ENCODE assay signal across 9 cellular contexts in the genomic region with DNA sequence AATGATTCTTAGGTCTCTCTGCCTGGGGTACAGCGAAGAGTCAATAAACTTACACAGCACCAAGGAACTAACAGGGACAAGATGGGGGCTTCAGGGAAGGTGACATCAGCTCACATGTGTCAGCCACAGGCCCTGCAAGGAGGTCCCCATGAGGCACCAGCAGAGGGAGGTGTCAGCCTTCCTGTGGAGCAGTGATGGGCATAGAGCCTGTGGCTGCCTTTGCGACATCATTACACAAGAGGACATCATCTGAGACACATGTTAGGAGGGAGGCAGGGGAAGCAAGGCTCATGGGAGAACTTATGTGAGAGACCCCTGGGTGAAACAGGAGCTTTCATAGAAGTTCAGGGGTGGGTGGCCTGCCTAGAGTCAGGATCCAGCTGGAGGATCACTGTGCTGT.
DNase-seq lines count a peak whose midpoint lies in the region; ATAC-seq and TF ChIP-seq lines count a peak whose summit lies in the region.
"Had no signal": no experiment of that assay in that cellular context is flagged by ENCODE, and none has a peak within 500 bp of the region (broad histone marks: within the 10 kb centered on the region; RNA-seq: fewer than 3 reads in every experiment).

No MANE protein-coding gene starts in this region.

- peaks cover 1% of the 10 kb centered on the region for H3K9me3 Mint-ChIP-seq in glutamatergic neuron (ENCODE audit: unreplicated experiment)

- TF ChIP-seq CTCF in RWPE1 (conservative IDR thresholded peaks at IDR 0.05; ENCODE audit: low read depth), result no peak; the same call in 1 of the 2 replicates
- peak; percentile 36 for TF ChIP-seq CTCF in glutamatergic neuron (IDR thresholded peaks at IDR 0.05; ENCODE audit: partially characterized antibody, unreplicated experiment)

- CTCF ChIA-PET in RWPE1 (lab: Yijun Ruan, JAX), result interaction anchor here (0.5 to 0.8 kb wide), 2 partner anchors 61 to 593 kb away, joined by 3 to 4 read pairs; no protein-coding TSS in a partner anchor

- POLR2A ChIA-PET in RWPE1 (lab: Yijun Ruan, JAX; ENCODE audit: low non-redundant PET), result no interaction called here

- H3K36me3 Mint-ChIP-seq in glutamatergic neuron (ENCODE audit: unreplicated experiment), result no peaks in the 10 kb centered on the region

- no peak overlapping the region for H3K27ac Mint-ChIP-seq in glutamatergic neuron (ENCODE audit: unreplicated experiment)

- H3K4me3 Mint-ChIP-seq in glutamatergic neuron (ENCODE audit: unreplicated experiment), result no peak overlapping the region

- peak; percentile 1 for DNase-seq in COR-L47 (lab: John Stamatoyannopoulos, UW)
- peak; percentile 8 for DNase-seq in RWPE1 (ENCODE audit: low spot score)
- peak; percentile 56 for DNase-seq in glutamatergic neuron
- DNase-seq in stimulated activated CD8-positive, alpha-beta memory T cell treated with anti-CD3 and anti-CD28 coated beads, Interleukin-4, amount 100 ng/mL, for 48 hours, result peak; percentile 24
- no peak for DNase-seq in T1000 (lab: John Stamatoyannopoulos, UW)
- DNase-seq in NCI-H187 (lab: John Stamatoyannopoulos, UW), result no peak

- ATAC-seq in GM21717 (IDR thresholded peaks at IDR 0.05; ENCODE audit: unreplicated experiment), result peak; percentile 58
- ATAC-seq in HG03521 (IDR thresholded peaks at IDR 0.05; ENCODE audit: unreplicated experiment), result no peak

- H3K27ac ChIP-seq in RWPE1, result no peak overlapping the region
- H3K27ac ChIP-seq: epithelial cell of prostate had no signal

- H3K4me1 Mint-ChIP-seq in glutamatergic neuron (ENCODE audit: low read depth, unreplicated experiment), result peaks cover 2% of the 10 kb centered on the region

- H3K27me3 Mint-ChIP-seq in glutamatergic neuron (ENCODE audit: unreplicated experiment), result peaks cover 6% of the 10 kb centered on the region

Comparison
In these comparisons a context has a peak if more than half of its experiments do, and no peak if none do; other contexts are left out.
1. DNase-seq: peak in COR-L47 (single experiment), RWPE1 (single experiment), glutamatergic neuron (single experiment) and stimulated activated CD8-positive, alpha-beta memory T cell treated with anti-CD3 and anti-CD28 coated beads, Interleukin-4, amount 100 ng/mL, for 48 hours (single experiment); none in T1000 (single experiment) and NCI-H187 (0 of 2).